ENCODE assay signal across 8 cellular contexts in genomic region chr9:14661421-14662059, GRCh38. TPM values are rescaled to one million over a fixed set of nuclear protein-coding genes. Genes with fewer than 3 reads are reported as not detected.
DNase-seq lines count a peak whose midpoint lies in the region; FAIRE-seq and TF ChIP-seq lines count a peak whose summit lies in the region.

No MANE protein-coding gene starts in this region.

- DNase-seq in AG20443 (ENCODE audit: low spot score) = peak; percentile 19
- DNase-seq in H4 (ENCODE audit: low spot score) = peak; percentile 4
- DNase-seq in NCI-H82 treated with DMSO at 0.1 percent for 48 hours (lab: John Stamatoyannopoulos, UW; ENCODE audit: unreplicated experiment) = peak; percentile 27
- no peak for DNase-seq in retinal pigment epithelial cell (ENCODE audit: low read depth)
- no peak for DNase-seq in activated T-cell treated with anti-CD3 and anti-CD28 coated beads, Interleukin-2, amount 50 U/mL, for 1 hour
- no peak for DNase-seq in posterior cingulate gyrus
- DNase-seq in activated CD4-positive, alpha-beta T cell treated with anti-CD3 and anti-CD28 coated beads for 48 hours = no peak

- FAIRE-seq in endometrium (lab: Jason Lieb, UNC) = peak; percentile 43

- no peak overlapping the region for H3K4me3 ChIP-seq in retinal pigment epithelial cell (ENCODE audit: low read length)

- TF ChIP-seq CTCF in retinal pigment epithelial cell (conservative IDR thresholded peaks at IDR 0.05; ENCODE audit: low read depth, low read length) = peak; percentile 53

- intact Hi-C loops in posterior cingulate gyrus (cut with DNase I) = no loop called here

RNA-seq across cellular contexts. Expression of gene ZDHHC21, which starts 31.7 kb away (rescaled TPM):
- 2.6 and 3.6 TPM in 2 replicates for total RNA-seq in H4 (2014; rRNA removed; shearing (Covaris generic))

Comparison
In these comparisons a context has a peak if more than half of its experiments do, and no peak if none do; other contexts are left out.
1. DNase-seq: peak in AG20443 (single experiment), H4 (single experiment) and NCI-H82 treated with DMSO at 0.1 percent for 48 hours (single experiment); none in retinal pigment epithelial cell (single experiment), activated T-cell treated with anti-CD3 and anti-CD28 coated beads, Interleukin-2, amount 50 U/mL, for 1 hour (single experiment), posterior cingulate gyrus (0 of 10) and activated CD4-positive, alpha-beta T cell treated with anti-CD3 and anti-CD28 coated beads for 48 hours (single experiment).